In genomic region chr12:119546340-119546739, GRCh38 we compare ENCODE assay signal across 9 cellular contexts. TPM values are rescaled to one million over a fixed set of nuclear protein-coding genes. Genes with fewer than 3 reads are reported as not detected.
"Had no signal": no experiment of that assay in that cellular context is flagged by ENCODE, and none has a peak within 500 bp of the region (broad histone marks: within the 10 kb centered on the region; RNA-seq: fewer than 3 reads in every experiment).

No MANE protein-coding gene starts in this region.

- DNase-seq: H9, HCEC 1CT, KG1 had no signal

- ATAC-seq: GM23338, HepG2 had no signal

- H3K4me3 ChIP-seq: GM23338 had no signal

- FAIRE-seq: H1, H54, HepG2 had no signal

- H2AFZ ChIP-seq: GM23338 had no signal

- H3K4me2 ChIP-seq: GM23338 had no signal

RNA-seq across cellular contexts. Expression of gene TMEM233, which starts 47.2 kb away (rescaled TPM):
- total RNA-seq: H9, HepG2, HT1080 had no signal
- polyA plus RNA-seq: IgD-negative memory B cell had no signal
